ENCODE assay signal across 22 cellular contexts in genomic region chr9:29044959-29045358, GRCh38.
A peak's percentile ranks its signal among the peaks of the same experiment; 100 is the strongest.
DNase-seq lines count a peak whose midpoint lies in the region; ATAC-seq, FAIRE-seq and TF ChIP-seq lines count a peak whose summit lies in the region.
"Had no signal": no experiment of that assay in that cellular context is flagged by ENCODE, and none has a peak within 500 bp of the region (broad histone marks: within the 10 kb centered on the region; RNA-seq: fewer than 3 reads in every experiment).

No MANE protein-coding gene starts in this region.

- CTCF ChIA-PET in Calu3 (lab: Charles Lee) = interaction anchor here (0.7 kb wide), 1 partner anchor 106 kb away, joined by 3 read pairs; no protein-coding TSS in a partner anchor

- ATAC-seq in mucosa of descending colon = no peak
- ATAC-seq: CD8-positive, alpha-beta T cell; gastrocnemius medialis; left ventricle myocardium superior; sciatic nerve; stimulated activated naive CD8-positive, alpha-beta T cell treated with anti-CD3 and anti-CD28 coated beads, Interleukin-15, amount 100 ng/mL, for 72 hours had no signal

- H3K4me3 ChIP-seq in astrocyte (ENCODE audit: insufficient read depth, low read depth, low read length) (no peak overlapping the region), kidney epithelial cell (ENCODE audit: low read depth, low read length) (no peak overlapping the region), WERI-Rb-1 (ENCODE audit: low read depth, low read length) (no peak overlapping the region), mucosa of descending colon (no peak overlapping the region)
- H3K4me3 ChIP-seq: colonic mucosa, gastrocnemius medialis, upper lobe of left lung had no signal

- DNase-seq in Calu3 (no peak), NCI-H226 (peak; percentile 62), astrocyte (ENCODE audit: low read depth) (peak; percentile 12), kidney epithelial cell (ENCODE audit: low read depth) (peak; percentile 54), WERI-Rb-1 (no peak), ureter (ENCODE audit: low spot score) (no peak), mucosa of descending colon (no peak)
- DNase-seq in activated CD4-positive, alpha-beta T cell treated with anti-CD3 and anti-CD28 coated beads, Interleukin-2, amount 50 U/mL, for 1 hour = no peak
- DNase-seq: activated CD4-positive, alpha-beta T cell treated with anti-CD3 and anti-CD28 coated beads, Interleukin-2, amount 50 U/mL, for 48 hours; activated naive CD4-positive, alpha-beta T cell treated with anti-CD3 and anti-CD28 coated beads, Interleukin-2, amount 50 U/mL, for 16 hours; CD8-positive, alpha-beta T cell; colonic mucosa; gastrocnemius medialis; H9; KBM-7; left ventricle myocardium superior; NCI-H1048; NCI-H748 treated with DMSO at 0.1 percent for 48 hours; stimulated activated naive CD8-positive, alpha-beta T cell treated with anti-CD3 and anti-CD28 coated beads, Interleukin-15, amount 100 ng/mL, for 72 hours; upper lobe of left lung had no signal

- no peaks in the 10 kb centered on the region for H4K20me1 ChIP-seq in astrocyte (ENCODE audit: insufficient read depth, low read length)

- no peak overlapping the region for H3K4me3 Mint-ChIP-seq in Calu3 (ENCODE audit: low read depth, unreplicated experiment)
- no peak overlapping the region for H3K4me3 Mint-ChIP-seq in astrocyte (ENCODE audit: unreplicated experiment)
- H3K4me3 Mint-ChIP-seq: CD8-positive, alpha-beta T cell; H9; stimulated activated naive CD8-positive, alpha-beta T cell treated with anti-CD3 and anti-CD28 coated beads, Interleukin-15, amount 100 ng/mL, for 72 hours had no signal

- no peaks in the 10 kb centered on the region for H3K27me3 Mint-ChIP-seq in Calu3 (ENCODE audit: unreplicated experiment)
- no peaks in the 10 kb centered on the region for H3K27me3 Mint-ChIP-seq in astrocyte (ENCODE audit: low read depth, unreplicated experiment)
- H3K27me3 Mint-ChIP-seq: stimulated activated naive CD8-positive, alpha-beta T cell treated with anti-CD3 and anti-CD28 coated beads, Interleukin-15, amount 100 ng/mL, for 72 hours had no signal

- peaks cover 4% of the 10 kb centered on the region for H3K36me3 Mint-ChIP-seq in Calu3 (ENCODE audit: insufficient read depth, unreplicated experiment)
- H3K36me3 Mint-ChIP-seq in astrocyte (ENCODE audit: low read depth, unreplicated experiment) = no peaks in the 10 kb centered on the region
- H3K36me3 Mint-ChIP-seq: CD8-positive, alpha-beta T cell had no signal

- H3K27me3 ChIP-seq in astrocyte (ENCODE audit: insufficient read depth, low read length) (no peaks in the 10 kb centered on the region), kidney epithelial cell (ENCODE audit: control insufficient read depth, insufficient read depth, low read length) (no peaks in the 10 kb centered on the region), WERI-Rb-1 (ENCODE audit: insufficient read depth, low read depth, severe bottlenecking) (no peaks in the 10 kb centered on the region)
- H3K27me3 ChIP-seq: colonic mucosa, gastrocnemius medialis, upper lobe of left lung had no signal

- no peaks in the 10 kb centered on the region for H3K36me3 ChIP-seq in astrocyte (ENCODE audit: insufficient read depth, low read length)
- no peaks in the 10 kb centered on the region for H3K36me3 ChIP-seq in kidney epithelial cell (ENCODE audit: control insufficient read depth, insufficient read depth, low read length)
- no peaks in the 10 kb centered on the region for H3K36me3 ChIP-seq in WERI-Rb-1
- no peaks in the 10 kb centered on the region for H3K36me3 ChIP-seq in mucosa of descending colon (ENCODE audit: low read depth)
- H3K36me3 ChIP-seq: colonic mucosa, gastrocnemius medialis, upper lobe of left lung had no signal

- no peak overlapping the region for H3K9ac ChIP-seq in astrocyte (ENCODE audit: low read length)

- FAIRE-seq in astrocyte (lab: Jason Lieb, UNC) = no peak

- H3K4me1 ChIP-seq in astrocyte (ENCODE audit: insufficient read depth, low read length) = no peaks in the 10 kb centered on the region
- no peaks in the 10 kb centered on the region for H3K4me1 ChIP-seq in mucosa of descending colon (ENCODE audit: low read depth)
- H3K4me1 ChIP-seq: colonic mucosa, gastrocnemius medialis, upper lobe of left lung had no signal

- no peak overlapping the region for H3K27ac ChIP-seq in astrocyte (ENCODE audit: low read depth, low read length)
- H3K27ac ChIP-seq in WERI-Rb-1 = no peak overlapping the region
- H3K27ac ChIP-seq: colonic mucosa, gastrocnemius medialis, HL-60, upper lobe of left lung had no signal

- TF ChIP-seq CTCF in Calu3 (IDR thresholded peaks at IDR 0.05; ENCODE audit: unreplicated experiment) (no peak), astrocyte (IDR thresholded peaks at IDR 0.05; ENCODE audit: insufficient read depth, low read depth, low read length) (no peak), kidney epithelial cell (IDR thresholded peaks at IDR 0.05; ENCODE audit: insufficient read depth, low read length, poor library complexity, severe bottlenecking) (no peak), WERI-Rb-1 (IDR thresholded peaks at IDR 0.05; ENCODE audit: low read depth, low read length) (no peak), mucosa of descending colon (IDR thresholded peaks at IDR 0.05) (no peak)

- intact Hi-C loops in Calu3 (cut with micrococcal nuclease; ENCODE audit: unreplicated experiment) = no loop called here
- intact Hi-C loops in mucosa of descending colon (cut with DNase I, micrococcal nuclease) = no loop called here

- H3K4me1 Mint-ChIP-seq in Calu3 (ENCODE audit: low read depth, unreplicated experiment) (no peaks in the 10 kb centered on the region), astrocyte (ENCODE audit: low read depth, unreplicated experiment) (peaks cover 4% of the 10 kb centered on the region)
- H3K4me1 Mint-ChIP-seq: H9; stimulated activated naive CD8-positive, alpha-beta T cell treated with anti-CD3 and anti-CD28 coated beads, Interleukin-15, amount 100 ng/mL, for 72 hours had no signal

- no peaks in the 10 kb centered on the region for H3K9me3 ChIP-seq in astrocyte (ENCODE audit: insufficient read depth, low read depth, low read length)
- H3K9me3 ChIP-seq in WERI-Rb-1 (ENCODE audit: severe bottlenecking) = no peaks in the 10 kb centered on the region
- no peaks in the 10 kb centered on the region for H3K9me3 ChIP-seq in mucosa of descending colon
- H3K9me3 ChIP-seq: colonic mucosa, gastrocnemius medialis, upper lobe of left lung had no signal

- H3K27ac Mint-ChIP-seq in Calu3 (ENCODE audit: unreplicated experiment) (peak overlapping the region; percentile 44), astrocyte (ENCODE audit: unreplicated experiment) (peak overlapping the region; percentile 93)
- H3K27ac Mint-ChIP-seq: CD8-positive, alpha-beta T cell; H9; stimulated activated naive CD8-positive, alpha-beta T cell treated with anti-CD3 and anti-CD28 coated beads, Interleukin-15, amount 100 ng/mL, for 72 hours had no signal

- no peak overlapping the region for H3K4me2 ChIP-seq in astrocyte (ENCODE audit: low read length)

- H3K9me3 Mint-ChIP-seq in Calu3 (ENCODE audit: low read depth, unreplicated experiment) = no peaks in the 10 kb centered on the region
- H3K9me3 Mint-ChIP-seq in astrocyte (ENCODE audit: unreplicated experiment) = peaks cover 4% of the 10 kb centered on the region
- H3K9me3 Mint-ChIP-seq: H9; stimulated activated naive CD8-positive, alpha-beta T cell treated with anti-CD3 and anti-CD28 coated beads, Interleukin-15, amount 100 ng/mL, for 72 hours had no signal

- BruUV-seq in Calu3 (replicated peaks; lab: Mats Ljungman, UMichigan) = no TSS peak

- H3K79me2 ChIP-seq in astrocyte (ENCODE audit: insufficient read depth, low read length) = no peaks in the 10 kb centered on the region

- no peak overlapping the region for H2AFZ ChIP-seq in astrocyte (ENCODE audit: low read depth, low read length)

Comparison
In these comparisons a context has a peak if more than half of its experiments do, and no peak if none do; other contexts are left out.
1. DNase-seq: peak in NCI-H226 (single experiment), astrocyte (single experiment) and kidney epithelial cell (single experiment); none in Calu3 (single experiment), WERI-Rb-1 (single experiment), activated CD4-positive, alpha-beta T cell treated with anti-CD3 and anti-CD28 coated beads, Interleukin-2, amount 50 U/mL, for 1 hour (single experiment), ureter (single experiment) and mucosa of descending colon (0 of 3).